ENCODE assay signal across 27 cellular contexts in genomic region chr1:175927944-175928343, GRCh38.
"Had no signal": no experiment of that assay in that cellular context is flagged by ENCODE, and none has a peak within 500 bp of the region (broad histone marks: within the 10 kb centered on the region; RNA-seq: fewer than 3 reads in every experiment).

No MANE protein-coding gene starts in this region.

- H3K4me1 ChIP-seq: esophagus muscularis mucosa, heart right ventricle, lower lobe of right lung, neural progenitor cell, parathyroid adenoma, prostate gland, right lobe of liver, spleen, stomach, transverse colon had no signal

- H3K4me3 ChIP-seq: coronary artery, dorsolateral prefrontal cortex, esophagus muscularis mucosa, heart right ventricle, left ventricle myocardium inferior, lower lobe of right lung, neural progenitor cell, prostate gland, right lobe of liver, spleen, stomach, thoracic aorta, transverse colon had no signal

- H3K27ac ChIP-seq: coronary artery, dorsolateral prefrontal cortex, epithelial cell of prostate, esophagus muscularis mucosa, heart right ventricle, left ventricle myocardium inferior, lower lobe of right lung, neural progenitor cell, parathyroid adenoma, prostate gland, right lobe of liver, spleen, stomach, thoracic aorta, transverse colon had no signal

- H3K9me3 ChIP-seq: prostate gland, right lobe of liver had no signal

- H2AFZ ChIP-seq: neural progenitor cell, parathyroid adenoma had no signal

- H3K27me3 ChIP-seq: dorsolateral prefrontal cortex, esophagus muscularis mucosa, heart right ventricle, neural progenitor cell, right lobe of liver, spleen, stomach, transverse colon had no signal

- ATAC-seq: heart right ventricle; lower lobe of right lung; natural killer cell treated with Interleukin-12 subunit alpha and Interleukin-12 subunit beta and Interleukin-15 and Interleukin-18, amount 100 ng/mL, for 72 hours; right lobe of liver had no signal

- H3K9ac ChIP-seq: neural progenitor cell, parathyroid adenoma had no signal

- H3K4me2 ChIP-seq: neural progenitor cell had no signal

- DNase-seq: central memory CD4-positive, alpha-beta T cell; dorsolateral prefrontal cortex; effector CD8-positive, alpha-beta T cell; foreskin melanocyte; heart right ventricle; hypothalamus; islet precursor cell; left ventricle myocardium inferior; lower lobe of right lung; nucleus accumbens; retina; right lobe of liver; spleen; stimulated activated CD4-positive, alpha-beta T cell treated with anti-CD3 and anti-CD28 coated beads, Interleukin-2, amount 100 ng/mL, for 24 hours; stimulated activated CD4-positive, alpha-beta T cell treated with anti-CD3 and anti-CD28 coated beads, Interleukin-4, amount 100 ng/mL, for 4 hours; stimulated activated naive CD4-positive, alpha-beta T cell; stomach; substantia nigra; transverse colon had no signal

- H3K36me3 ChIP-seq: lower lobe of right lung, neural progenitor cell, prostate gland, right lobe of liver, thoracic aorta had no signal

- H3K79me2 ChIP-seq: parathyroid adenoma had no signal
